Comparison of ENCODE assay signal across 21 cellular contexts in genomic region chr9:93303806-93304573, GRCh38.
DNase-seq lines count a peak whose midpoint lies in the region; ATAC-seq, FAIRE-seq and TF ChIP-seq lines count a peak whose summit lies in the region.
"Had no signal": no experiment of that assay in that cellular context is flagged by ENCODE, and none has a peak within 500 bp of the region (broad histone marks: within the 10 kb centered on the region; RNA-seq: fewer than 3 reads in every experiment).

No MANE protein-coding gene starts in this region.

- WGBS in psoas muscle, 3 donors = 80 to 86% (median 84%) methylated on average over 19 of the region's 19 CpGs
- 85 to 92% methylated on average over 11 to 18 of the region's 19 CpGs for WGBS in thyroid gland, 2 donors

- no peaks in the 10 kb centered on the region for H3K36me3 ChIP-seq in psoas muscle (ENCODE audit: insufficient read depth in 1 of 2, low read depth in 1 of 2)
- H3K36me3 ChIP-seq in thyroid gland = no peaks in the 10 kb centered on the region
- H3K36me3 ChIP-seq: tibial nerve had no signal

- H3K4me1 Mint-ChIP-seq in activated naive CD8-positive, alpha-beta T cell treated with anti-CD3 and anti-CD28 coated beads, Interleukin-2, amount 50 U/mL, for 24 hours = peaks cover 3% of the 10 kb centered on the region

- peak overlapping the region in 1 of 59 donors; percentile 8 for H3K27ac ChIP-seq in dorsolateral prefrontal cortex
- peak overlapping the region; percentile 60 for H3K27ac ChIP-seq in psoas muscle
- no peak overlapping the region for H3K27ac ChIP-seq in thyroid gland
- H3K27ac ChIP-seq: epithelial cell of prostate, tibial nerve had no signal

- H3K4me3 ChIP-seq in dorsolateral prefrontal cortex (no peak overlapping the region), psoas muscle (no peak overlapping the region), thyroid gland (replicated peaks in 1 of 3) (no peak overlapping the region)
- H3K4me3 ChIP-seq: tibial nerve had no signal

- TF ChIP-seq POLR2A in GM12892 (IDR thresholded peaks at IDR 0.05; ENCODE audit: low read depth, low read length) (no peak), thyroid gland (IDR thresholded peaks at IDR 0.05) (no peak)

- H3K9me3 ChIP-seq in psoas muscle (no peaks in the 10 kb centered on the region), thyroid gland (no peaks in the 10 kb centered on the region)
- H3K9me3 ChIP-seq: tibial nerve had no signal

- peaks cover 35% of the 10 kb centered on the region for H3K4me1 ChIP-seq in psoas muscle
- no peaks in the 10 kb centered on the region for H3K4me1 ChIP-seq in thyroid gland

- no peak for TF ChIP-seq CTCF in dorsolateral prefrontal cortex (IDR thresholded peaks at IDR 0.05 in 54 of 56, conservative IDR thresholded peaks at IDR 0.05 in 2 of 56; ENCODE audit: low read depth in 1 of 56, partially characterized antibody in 56 of 56)
- no peak for TF ChIP-seq CTCF in psoas muscle (IDR thresholded peaks at IDR 0.05)
- no peak for TF ChIP-seq CTCF in thyroid gland (IDR thresholded peaks at IDR 0.05)

- FAIRE-seq in GM12892 (lab: Jason Lieb, UNC) = no peak

- ATAC-seq in psoas muscle = no peak
- no peak for ATAC-seq in activated naive CD8-positive, alpha-beta T cell treated with anti-CD3 and anti-CD28 coated beads, Interleukin-2, amount 50 U/mL, for 24 hours
- ATAC-seq: activated CD8-positive, alpha-beta T cell treated with anti-CD3 and anti-CD28 coated beads for 36 hours; stimulated activated memory B cell treated with anti-CD40 and anti-IgM and Interleukin-4, amounts not matched to agents 10 μg/mL and 1 μg/mL and 100 μg/mL, for 72 hours had no signal

- DNase-seq in AG20443 (ENCODE audit: low spot score) (peak; percentile 6), GM12892 (ENCODE audit: insufficient read length) (peak; percentile 18), dorsolateral prefrontal cortex (peak in 7 of 10 donors; percentile 17 to 41 (median 30)), psoas muscle (peak in 1 of 2 donors; percentile 2), thyroid gland (no peak), AG08396 (ENCODE audit: low spot score) (no peak)
- DNase-seq in central memory CD4-positive, alpha-beta T cell = no peak
- DNase-seq in activated naive CD8-positive, alpha-beta T cell treated with anti-CD3 and anti-CD28 coated beads, Interleukin-2, amount 50 U/mL, for 24 hours = no peak
- DNase-seq: activated T-cell treated with anti-CD3 and anti-CD28 coated beads, Interleukin-2, amount 50 U/mL, for 72 hours; AML-193; foreskin melanocyte; NCI-H1417 treated with DMSO at 0.1 percent for 48 hours; NCI-H524 treated with DMSO at 0.1 percent for 48 hours; SHP77 treated with DMSO at 0.1 percent for 48 hours had no signal

- H3K27me3 ChIP-seq in dorsolateral prefrontal cortex = no peaks in the 10 kb centered on the region
- H3K27me3 ChIP-seq in psoas muscle (ENCODE audit: insufficient read depth in 3 of 3, low read length in 2 of 3) = no peaks in the 10 kb centered on the region
- no peaks in the 10 kb centered on the region for H3K27me3 ChIP-seq in thyroid gland
- H3K27me3 ChIP-seq: tibial nerve had no signal

- no peak overlapping the region for H3K4me3 Mint-ChIP-seq in activated naive CD8-positive, alpha-beta T cell treated with anti-CD3 and anti-CD28 coated beads, Interleukin-2, amount 50 U/mL, for 24 hours
- H3K4me3 Mint-ChIP-seq: activated CD8-positive, alpha-beta T cell treated with anti-CD3 and anti-CD28 coated beads for 36 hours; activated T-cell treated with anti-CD3 and anti-CD28 coated beads, Interleukin-2, amount 50 U/mL, for 72 hours; nephron; stimulated activated memory B cell treated with anti-CD40 and anti-IgM and Interleukin-4, amounts not matched to agents 10 μg/mL and 1 μg/mL and 100 μg/mL, for 72 hours; T-helper 1 cell treated with Interleukin-12 subunit alpha and Interleukin-12 subunit beta and Interleukin-4 antibody, amounts not matched to agents 30 μg/mL and 1 μg/mL, for 36 hours had no signal

- H3K27ac Mint-ChIP-seq in activated naive CD8-positive, alpha-beta T cell treated with anti-CD3 and anti-CD28 coated beads, Interleukin-2, amount 50 U/mL, for 24 hours = no peak overlapping the region
- H3K27ac Mint-ChIP-seq: activated CD8-positive, alpha-beta T cell treated with anti-CD3 and anti-CD28 coated beads for 36 hours; activated naive CD4-positive, alpha-beta T cell treated with anti-CD3 and anti-CD28 coated beads, Interleukin-2, amount 50 U/mL, for 72 hours; activated T-cell treated with anti-CD3 and anti-CD28 coated beads, Interleukin-2, amount 50 U/mL, for 72 hours; nephron; stimulated activated memory B cell treated with anti-CD40 and anti-IgM and Interleukin-4, amounts not matched to agents 10 μg/mL and 1 μg/mL and 100 μg/mL, for 72 hours; T-helper 1 cell treated with Interleukin-12 subunit alpha and Interleukin-12 subunit beta and Interleukin-4 antibody, amounts not matched to agents 30 μg/mL and 1 μg/mL, for 36 hours had no signal

- no peaks in the 10 kb centered on the region for H3K9me3 Mint-ChIP-seq in activated naive CD8-positive, alpha-beta T cell treated with anti-CD3 and anti-CD28 coated beads, Interleukin-2, amount 50 U/mL, for 24 hours
- H3K9me3 Mint-ChIP-seq: activated CD8-positive, alpha-beta T cell treated with anti-CD3 and anti-CD28 coated beads for 36 hours; activated naive CD4-positive, alpha-beta T cell treated with anti-CD3 and anti-CD28 coated beads, Interleukin-2, amount 50 U/mL, for 72 hours; activated T-cell treated with anti-CD3 and anti-CD28 coated beads, Interleukin-2, amount 50 U/mL, for 72 hours; nephron; stimulated activated memory B cell treated with anti-CD40 and anti-IgM and Interleukin-4, amounts not matched to agents 10 μg/mL and 1 μg/mL and 100 μg/mL, for 72 hours; T-helper 1 cell treated with Interleukin-12 subunit alpha and Interleukin-12 subunit beta and Interleukin-4 antibody, amounts not matched to agents 30 μg/mL and 1 μg/mL, for 36 hours had no signal

- H3K36me3 Mint-ChIP-seq in activated naive CD8-positive, alpha-beta T cell treated with anti-CD3 and anti-CD28 coated beads, Interleukin-2, amount 50 U/mL, for 24 hours (ENCODE audit: low read depth) = no peaks in the 10 kb centered on the region
- H3K36me3 Mint-ChIP-seq: activated naive CD4-positive, alpha-beta T cell treated with anti-CD3 and anti-CD28 coated beads, Interleukin-2, amount 50 U/mL, for 72 hours; stimulated activated memory B cell treated with anti-CD40 and anti-IgM and Interleukin-4, amounts not matched to agents 10 μg/mL and 1 μg/mL and 100 μg/mL, for 72 hours had no signal

- no peaks in the 10 kb centered on the region for H3K27me3 Mint-ChIP-seq in activated naive CD8-positive, alpha-beta T cell treated with anti-CD3 and anti-CD28 coated beads, Interleukin-2, amount 50 U/mL, for 24 hours
- H3K27me3 Mint-ChIP-seq: activated CD8-positive, alpha-beta T cell treated with anti-CD3 and anti-CD28 coated beads for 36 hours; stimulated activated memory B cell treated with anti-CD40 and anti-IgM and Interleukin-4, amounts not matched to agents 10 μg/mL and 1 μg/mL and 100 μg/mL, for 72 hours had no signal

- intact Hi-C loops in dorsolateral prefrontal cortex (cut with DNase I) (loop anchor here (2.0 to 10.0 kb wide), 4 partner anchors 142 to 299 kb away; no protein-coding TSS in a partner anchor), psoas muscle (cut with DNase I) (loop anchor here (2.0 to 5.0 kb wide), 3 partner anchors 143 to 195 kb away; no protein-coding TSS in a partner anchor), thyroid gland (cut with DNase I) (loop anchor here (2.0 to 5.0 kb wide), 2 partner anchors 143 to 192 kb away; no protein-coding TSS in a partner anchor)

Comparison
In these comparisons a context has a peak if more than half of its experiments do, and no peak if none do; other contexts are left out.
1. DNase-seq: peak in AG20443 (single experiment), GM12892 (single experiment) and dorsolateral prefrontal cortex (7 of 10); none in thyroid gland (0 of 2), central memory CD4-positive, alpha-beta T cell (single experiment), AG08396 (single experiment) and activated naive CD8-positive, alpha-beta T cell treated with anti-CD3 and anti-CD28 coated beads, Interleukin-2, amount 50 U/mL, for 24 hours (single experiment).